In genomic region chr7:5898480-5899224, GRCh38 we compare ENCODE assay signal across 1 cellular context.
A peak's percentile ranks its signal among the peaks of the same experiment; 100 is the strongest.
TF ChIP-seq lines count a peak whose summit lies in the region.

TSS of gene CCZ1 (plus strand) at chr7:5898733. CDS start at chr7:5898800, 67 bp downstream.

TF ChIP-seq in HEK293, 187 proteins besides CTCF, POLR2A, EP300 and RAD21 (continued from another document):
- TF ChIP-seq ZNF518A (tag by site-specific recombination; conservative IDR thresholded peaks at IDR 0.05; ENCODE audit: low read depth) (peak; percentile 81), ZBTB26 (tag by site-specific recombination; optimal IDR thresholded peaks at IDR 0.05) (peak; percentile 19)
